ENCODE assay signal across 31 cellular contexts in genomic region chr5:69315972-69316371, GRCh38.
"Had no signal": no experiment of that assay in that cellular context is flagged by ENCODE, and none has a peak within 500 bp of the region (broad histone marks: within the 10 kb centered on the region; RNA-seq: fewer than 3 reads in every experiment).

No MANE protein-coding gene starts in this region.

- H3K27ac ChIP-seq: brain microvascular endothelial cell, esophagus muscularis mucosa, WERI-Rb-1 had no signal

- ATAC-seq: activated CD4-positive, CD25-positive, alpha-beta regulatory T cell treated with anti-CD3 and anti-CD28 coated beads, Interleukin-2, amount 50 U/mL, for 24 hours; activated CD8-positive, alpha-beta memory T cell treated with anti-CD3 and anti-CD28 coated beads, Interleukin-2, amount 10 ng/mL, durations not matched to agents 7 days and 5 days; activated CD8-positive, alpha-beta T cell treated with anti-CD3 and anti-CD28 coated beads, Interleukin-2, amount 10 ng/mL, durations not matched to agents 7 days and 5 days; activated T-helper 17 cell treated with anti-CD3 and anti-CD28 coated beads, Interleukin-2, amount 50 U/mL, for 72 hours; effector memory CD8-positive, alpha-beta T cell; T-helper 17 cell had no signal

- H3K4me3 ChIP-seq: esophagus muscularis mucosa had no signal

- H3K27me3 ChIP-seq: brain microvascular endothelial cell, esophagus muscularis mucosa had no signal

- H3K4me1 ChIP-seq: esophagus muscularis mucosa had no signal

- H3K36me3 ChIP-seq: brain microvascular endothelial cell had no signal

- H3K9me3 ChIP-seq: esophagus muscularis mucosa had no signal

- DNase-seq: activated B cell treated with CpG ODN at 0.5 μM for 24 hours; activated CD4-positive, alpha-beta memory T cell treated with anti-CD3 and anti-CD28 coated beads for 36 hours; activated CD4-positive, alpha-beta T cell treated with anti-CD3 and anti-CD28 coated beads for 48 hours; activated CD4-positive, alpha-beta T cell treated with anti-CD3 and anti-CD28 coated beads, Interleukin-2, amount 50 U/mL, for 1 hour; activated CD8-positive, alpha-beta memory T cell treated with anti-CD3 and anti-CD28 coated beads, Interleukin-2, amount 10 ng/mL, durations not matched to agents 7 days and 5 days; activated CD8-positive, alpha-beta memory T cell treated with anti-CD3 and anti-CD28 coated beads, Interleukin-2, amount 50 U/mL, for 48 hours; activated CD8-positive, alpha-beta T cell treated with anti-CD3 and anti-CD28 coated beads, Interleukin-2, amount 10 ng/mL, durations not matched to agents 7 days and 5 days; activated effector memory CD4-positive, alpha-beta T cell treated with Interleukin-2 at 50 U/mL for 16 hours; activated gamma-delta T cell treated with Interleukin-2 at 50 U/mL for 16 hours; activated naive CD4-positive, alpha-beta T cell treated with anti-CD3 and anti-CD28 coated beads, Interleukin-2, amount 50 U/mL, for 16 hours; activated naive CD4-positive, alpha-beta T cell treated with Interleukin-2 at 50 U/mL for 16 hours; activated T-cell treated with anti-CD3 and anti-CD28 coated beads for 4 hours; activated T-cell treated with anti-CD3 and anti-CD28 coated beads, Interleukin-2, amount 50 U/mL, for 24 hours; amniotic stem cell; anterior cingulate cortex; brain microvascular endothelial cell; caudate nucleus; cortex of kidney; dermis blood vessel endothelial cell; effector CD4-positive, alpha-beta T cell; effector memory CD8-positive, alpha-beta T cell; erythroblast; foreskin melanocyte; head of caudate nucleus; T-helper 1 cell; T-helper 17 cell; T1000; WERI-Rb-1 had no signal
